15 cellular contexts compared by ENCODE assay signal in the genomic region with DNA sequence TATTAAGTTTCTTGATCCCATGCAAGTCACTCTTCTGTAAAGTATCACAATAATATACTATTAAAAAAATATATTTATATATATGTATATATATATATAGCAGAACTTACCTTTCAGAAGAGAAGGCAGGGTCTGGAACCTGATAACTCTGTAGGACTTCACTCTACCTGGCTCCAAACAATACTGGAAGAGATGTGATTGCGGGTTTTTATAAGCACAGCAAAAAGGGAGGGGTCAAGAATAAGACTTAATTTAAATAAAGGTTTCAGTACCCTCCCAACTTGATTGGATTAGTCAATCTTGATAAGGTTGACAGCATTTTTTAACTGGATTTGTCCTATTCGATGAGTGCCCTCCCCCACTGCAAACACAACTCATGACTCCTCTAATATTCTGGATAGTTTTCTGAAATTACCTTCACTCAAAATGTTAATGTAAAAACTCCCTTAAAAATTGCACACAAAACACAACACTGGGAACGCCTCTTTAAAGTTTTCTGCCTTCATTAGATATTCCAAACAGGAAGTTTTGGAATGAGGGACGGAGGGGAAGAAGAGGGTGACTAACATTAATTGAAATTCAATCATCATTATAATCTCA. TPM values are rescaled to one million over a fixed set of nuclear protein-coding genes. Genes with fewer than 3 reads are reported as not detected.
DNase-seq lines count a peak whose midpoint lies in the region; ATAC-seq and TF ChIP-seq lines count a peak whose summit lies in the region.
"Had no signal": no experiment of that assay in that cellular context is flagged by ENCODE, and none has a peak within 500 bp of the region (broad histone marks: within the 10 kb centered on the region; RNA-seq: fewer than 3 reads in every experiment).

No MANE protein-coding gene starts in this region.

- H3K9me3 ChIP-seq in CD4-positive, CD25-positive, alpha-beta regulatory T cell (ENCODE audit: control insufficient read depth in 2 of 2, low read length in 2 of 2) = no peaks in the 10 kb centered on the region
- H3K9me3 ChIP-seq in mammary epithelial cell (replicated peaks; ENCODE audit: insufficient read depth, low read length) = no peaks in the 10 kb centered on the region
- H3K9me3 ChIP-seq: HAP-1, SJSA1, upper lobe of left lung had no signal

- H3K27ac ChIP-seq in CD4-positive, CD25-positive, alpha-beta regulatory T cell (ENCODE audit: insufficient read depth, low read length, poor library complexity, severe bottlenecking) = no peak overlapping the region
- H3K27ac ChIP-seq in mammary epithelial cell (ENCODE audit: insufficient read depth, low read depth, low read length) = no peak overlapping the region
- H3K27ac ChIP-seq: brain microvascular endothelial cell, SJSA1 had no signal

- no peaks in the 10 kb centered on the region for H3K27me3 ChIP-seq in CD4-positive, CD25-positive, alpha-beta regulatory T cell (ENCODE audit: control insufficient read depth, insufficient read depth, low read length)
- no peaks in the 10 kb centered on the region for H3K27me3 ChIP-seq in mammary epithelial cell (ENCODE audit: insufficient read depth, low read length)
- H3K27me3 ChIP-seq: brain microvascular endothelial cell, SJSA1, upper lobe of left lung had no signal

- peaks cover 22% of the 10 kb centered on the region for H3K4me1 ChIP-seq in CD4-positive, CD25-positive, alpha-beta regulatory T cell (ENCODE audit: control insufficient read depth, insufficient read depth, low read length, poor library complexity, severe bottlenecking)
- peaks cover 23% of the 10 kb centered on the region for H3K4me1 ChIP-seq in mammary epithelial cell (ENCODE audit: insufficient read depth, low read length)

- peak overlapping the region; percentile 17 to 84 (median 82) for H3K27ac Mint-ChIP-seq in CD4-positive, CD25-positive, alpha-beta regulatory T cell
- peak overlapping the region; percentile 93 to 98 (median 95) for H3K27ac Mint-ChIP-seq in nephron

- no peaks in the 10 kb centered on the region for H3K27me3 Mint-ChIP-seq in CD4-positive, CD25-positive, alpha-beta regulatory T cell
- H3K27me3 Mint-ChIP-seq in nephron (ENCODE audit: low read depth) = no peaks in the 10 kb centered on the region

- CTCF ChIA-PET in mammary epithelial cell (lab: Charles Lee; ENCODE audit: low non-redundant PET) = no interaction called here

- no peak overlapping the region for H3K4me3 ChIP-seq in CD4-positive, CD25-positive, alpha-beta regulatory T cell (ENCODE audit: low read depth, low read length)
- H3K4me3 ChIP-seq in LNCaP clone FGC (ENCODE audit: low read depth, low read length) (peak overlapping the region; percentile 55), mammary epithelial cell (replicated peaks in 1 of 3; ENCODE audit: insufficient read depth in 1 of 3, low read depth in 2 of 3, low read length in 3 of 3) (no peak overlapping the region)
- H3K4me3 ChIP-seq: HAP-1, SJSA1, upper lobe of left lung had no signal

- dilution Hi-C loops in mammary epithelial cell (cut with HindIII; ENCODE audit: low sequenced_read_pairs) = loop anchor here (25.0 kb wide), 1 partner anchor 165 kb away; no protein-coding TSS in a partner anchor

- in situ Hi-C loops in mammary epithelial cell (cut with MboI; ENCODE audit: low sequenced_read_pairs in 2 of 2) = loop anchor here in 1 of 2 donors (25.0 kb wide), 1 partner anchor 590 kb away; no protein-coding TSS in a partner anchor

- H3K4me2 ChIP-seq in mammary epithelial cell (ENCODE audit: insufficient read depth, low read depth, low read length) = peak overlapping the region; percentile 71

- peak overlapping the region; percentile 5 for H3K9ac ChIP-seq in mammary epithelial cell (ENCODE audit: insufficient read depth, low read length)

- peaks cover 6% of the 10 kb centered on the region for H3K36me3 Mint-ChIP-seq in CD4-positive, CD25-positive, alpha-beta regulatory T cell
- no peaks in the 10 kb centered on the region for H3K36me3 Mint-ChIP-seq in nephron (ENCODE audit: low read depth)

- peak overlapping the region; percentile 73 for H2AFZ ChIP-seq in mammary epithelial cell (ENCODE audit: low read depth, low read length)

- no peaks in the 10 kb centered on the region for H4K20me1 ChIP-seq in mammary epithelial cell (ENCODE audit: insufficient read depth, low read length)

- no peaks in the 10 kb centered on the region for H3K36me3 ChIP-seq in CD4-positive, CD25-positive, alpha-beta regulatory T cell (ENCODE audit: control insufficient read depth, insufficient read depth, low read length)
- no peaks in the 10 kb centered on the region for H3K36me3 ChIP-seq in mammary epithelial cell (ENCODE audit: insufficient read depth, low read length)
- H3K36me3 ChIP-seq: brain microvascular endothelial cell, HAP-1, SJSA1, upper lobe of left lung had no signal

- TF ChIP-seq CTCF in LNCaP clone FGC (IDR thresholded peaks at IDR 0.05; ENCODE audit: control insufficient read depth, extremely low read depth, insufficient read depth) (no peak), mammary epithelial cell (conservative IDR thresholded peaks at IDR 0.05 in 1 of 2, IDR thresholded peaks at IDR 0.05 in 1 of 2; ENCODE audit: extremely low read depth in 1 of 2, insufficient read depth in 1 of 2, low read depth in 1 of 2, low read length in 2 of 2) (no peak), nephron (IDR thresholded peaks at IDR 0.05; ENCODE audit: unreplicated experiment in 3 of 3) (no peak)

- peaks cover 0 to 2% (median 0%) of the 10 kb centered on the region in 7 donors for H3K9me3 Mint-ChIP-seq in CD4-positive, CD25-positive, alpha-beta regulatory T cell
- H3K9me3 Mint-ChIP-seq in nephron = no peaks in the 10 kb centered on the region

- peak overlapping the region in 1 of 4 donors; percentile 70 for H3K4me3 Mint-ChIP-seq in CD4-positive, CD25-positive, alpha-beta regulatory T cell
- peak overlapping the region; percentile 3 to 84 (median 19) for H3K4me3 Mint-ChIP-seq in nephron

- peaks cover 27 to 62% (median 37%) of the 10 kb centered on the region in 4 donors for H3K4me1 Mint-ChIP-seq in CD4-positive, CD25-positive, alpha-beta regulatory T cell
- H3K4me1 Mint-ChIP-seq in nephron = peaks cover 38% of the 10 kb centered on the region

- intact Hi-C loops in mammary epithelial cell (cut with micrococcal nuclease) = no loop called here

- no TSS peak for BruUV-seq in mammary epithelial cell (replicated peaks; lab: Mats Ljungman, UMichigan)

- no peak for DNase-seq in CD4-positive, CD25-positive, alpha-beta regulatory T cell
- DNase-seq in LNCaP clone FGC (ENCODE audit: low read depth) (peak; percentile 69), mammary epithelial cell (no peak), NCI-H1105 (lab: John Stamatoyannopoulos, UW) (no peak), NCI-H2196 (lab: John Stamatoyannopoulos, UW; ENCODE audit: unreplicated experiment) (no peak), nucleus accumbens (lab: John Stamatoyannopoulos, UW) (no peak)
- DNase-seq: brain microvascular endothelial cell, Kasumi-1, NCI-H446, upper lobe of left lung had no signal

- H3K79me2 ChIP-seq in mammary epithelial cell (ENCODE audit: insufficient read depth, low read length) = peaks cover 10% of the 10 kb centered on the region

- WGBS in mammary epithelial cell (ENCODE audit: low coverage, missing lambda C conversion rate) = 91% methylated on average over 4 of the region's 4 CpGs

- no peak for ATAC-seq in CD4-positive, CD25-positive, alpha-beta regulatory T cell (ENCODE audit: low read depth in 2 of 2)
- no peak for ATAC-seq in GM19467 (IDR thresholded peaks at IDR 0.05; ENCODE audit: unreplicated experiment)
- ATAC-seq: left cardiac atrium had no signal

RNA-seq across cellular contexts. Expression of a gene that starts 4.0 kb away (rescaled TPM):
- total RNA-seq in CD4-positive, CD25-positive, alpha-beta regulatory T cell = 70.9 TPM
- polyA plus RNA-seq in CD4-positive, CD25-positive, alpha-beta regulatory T cell = 10 to 100 TPM; 15.6 to 28.6 (median 17.5) TPM
- 10 to 100 TPM; 30.8 to 39.8 TPM for total RNA-seq in mammary epithelial cell
- 8.7 TPM for polyA plus RNA-seq in mammary epithelial cell
- 63.7 TPM for polyA minus RNA-seq in mammary epithelial cell
